Comparison of ENCODE assay signal across 25 cellular contexts in the genomic region with DNA sequence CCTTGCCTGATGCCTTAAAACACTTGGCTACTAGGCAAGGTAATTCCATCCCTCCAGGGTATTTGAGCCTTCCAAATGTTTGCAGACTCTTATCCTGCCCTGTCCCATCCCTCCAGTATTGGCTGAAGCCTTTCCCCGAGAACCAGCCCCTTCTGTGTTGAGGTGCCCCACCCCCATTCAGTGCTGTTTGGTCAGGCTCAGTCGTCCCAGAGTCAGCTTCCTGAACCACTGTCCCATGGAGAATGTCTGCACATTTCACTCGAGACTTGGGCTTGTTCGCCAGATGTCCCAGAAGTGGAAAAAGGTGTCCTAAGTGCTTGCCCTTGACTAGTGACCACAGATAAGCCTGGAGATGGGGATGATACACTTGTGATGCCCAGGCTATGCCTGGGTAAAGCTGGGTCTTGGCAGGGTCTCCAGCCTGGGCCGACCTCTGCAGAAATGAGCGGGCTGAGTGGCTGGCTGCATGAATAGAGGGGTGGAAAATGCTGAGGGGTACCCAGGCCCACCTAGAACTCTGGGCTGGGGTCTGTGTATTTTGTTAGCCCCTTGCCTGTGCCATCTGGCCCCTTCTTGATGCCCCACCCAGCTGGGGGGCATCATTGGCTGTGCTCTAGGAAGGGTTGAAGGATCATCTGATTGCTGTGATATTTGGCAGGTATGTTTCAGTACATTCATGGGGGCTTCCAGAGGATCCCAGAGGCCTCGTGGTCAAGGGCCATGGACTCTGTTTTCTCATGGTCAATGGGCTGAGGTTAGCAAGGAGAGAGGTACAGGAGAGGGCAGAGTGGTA.
DNase-seq lines count a peak whose midpoint lies in the region; ATAC-seq and TF ChIP-seq lines count a peak whose summit lies in the region.
"Had no signal": no experiment of that assay in that cellular context is flagged by ENCODE, and none has a peak within 500 bp of the region (broad histone marks: within the 10 kb centered on the region; RNA-seq: fewer than 3 reads in every experiment).

No MANE protein-coding gene starts in this region.

- ATAC-seq in IMR-90 (ENCODE audit: low read depth) = no peak
- ATAC-seq in sciatic nerve = no peak
- ATAC-seq: activated CD8-positive, alpha-beta T cell treated with anti-CD3 and anti-CD28 coated beads, Interleukin-2, amount 10 ng/mL, durations not matched to agents 7 days and 5 days; activated T-cell treated with anti-CD3 and anti-CD28 coated beads, Interleukin-2, amount 50 U/mL, for 4 hours; foreskin keratinocyte; heart left ventricle had no signal

- H2BK120ac ChIP-seq in IMR-90 (ENCODE audit: low read depth, low read length) = no peak overlapping the region

- no peak for TF ChIP-seq RAD21 in IMR-90 (IDR thresholded peaks at IDR 0.05; ENCODE audit: low read length)

- no peak overlapping the region for H4K8ac ChIP-seq in IMR-90 (ENCODE audit: low read depth in 2 of 2, low read length in 2 of 2)

- no TSS peak for BruUV-seq in IMR-90 (replicated peaks; lab: Mats Ljungman, UMichigan)

- dilution Hi-C loops in IMR-90 (cut with HindIII; ENCODE audit: low sequenced_read_pairs, unreplicated experiment) = no loop called here

- no peaks in the 10 kb centered on the region for H3K36me3 ChIP-seq in IMR-90 (ENCODE audit: control insufficient read depth, insufficient read depth, low read length)
- H3K36me3 ChIP-seq in esophagus muscularis mucosa = no peaks in the 10 kb centered on the region
- no peaks in the 10 kb centered on the region for H3K36me3 ChIP-seq in thyroid gland
- H3K36me3 ChIP-seq: heart left ventricle, SJCRH30, thoracic aorta had no signal

- peaks cover 5% of the 10 kb centered on the region; the same call in 1 of the 2 replicates for H3K27me3 ChIP-seq in IMR-90 (ENCODE audit: control insufficient read depth, insufficient read depth, low read length)
- no peaks in the 10 kb centered on the region for H3K27me3 ChIP-seq in esophagus muscularis mucosa
- no peaks in the 10 kb centered on the region for H3K27me3 ChIP-seq in thyroid gland
- H3K27me3 ChIP-seq: heart left ventricle, SJCRH30 had no signal

- no peak overlapping the region for H3K23ac ChIP-seq in IMR-90 (ENCODE audit: low read depth, low read length)

- H3K9me3 ChIP-seq in IMR-90 (ENCODE audit: control insufficient read depth, insufficient read depth, low read length) = no peaks in the 10 kb centered on the region
- H3K9me3 ChIP-seq in esophagus muscularis mucosa = no peaks in the 10 kb centered on the region
- no peaks in the 10 kb centered on the region for H3K9me3 ChIP-seq in thyroid gland
- H3K9me3 ChIP-seq: Caco-2, heart left ventricle, SJCRH30, thoracic aorta had no signal

- peak overlapping the region; percentile 62; the same call in 1 of the 2 replicates for H2AK5ac ChIP-seq in IMR-90 (ENCODE audit: low read depth, low read length)

- DNase-seq in 8988T (peak; percentile 3), IMR-90 (no peak), esophagus muscularis mucosa (ENCODE audit: extremely low spot score) (peak; percentile 74), posterior vena cava (ENCODE audit: low spot score) (peak; percentile 46), NAMALWA (ENCODE audit: low spot score) (no peak), sciatic nerve (ENCODE audit: low spot score) (no peak), thyroid gland (no peak)
- DNase-seq: activated CD8-positive, alpha-beta T cell treated with anti-CD3 and anti-CD28 coated beads, Interleukin-2, amount 10 ng/mL, durations not matched to agents 7 days and 5 days; activated naive CD4-positive, alpha-beta T cell treated with Interleukin-2 at 50 U/mL for 16 hours; activated T-cell treated with anti-CD3 and anti-CD28 coated beads, Interleukin-2, amount 50 U/mL, for 4 hours; C1 segment of cervical spinal cord; cerebellar nuclear complex; DMS79; effector CD8-positive, alpha-beta T cell; erythroblast; foreskin keratinocyte; GDM1; NCI-H1092 treated with DMSO at 0.1 percent for 48 hours; NCI-H1930; stimulated activated CD4-positive, alpha-beta T cell treated with anti-CD3 and anti-CD28 coated beads, Interleukin-15, amount 100 ng/mL, for 24 hours; stimulated activated naive CD4-positive, alpha-beta T cell treated with Interleukin-2 at 50 U/mL for 16 hours had no signal

- intact Hi-C loops in IMR-90 (cut with micrococcal nuclease) = no loop called here
- intact Hi-C loops in esophagus muscularis mucosa (cut with DNase I) = no loop called here
- intact Hi-C loops in posterior vena cava (cut with DNase I) = no loop called here
- intact Hi-C loops in sciatic nerve (cut with DNase I) = no loop called here
- intact Hi-C loops in thyroid gland (cut with DNase I) = no loop called here

- H3K27ac ChIP-seq in IMR-90 (ENCODE audit: insufficient read depth, low read length) (no peak overlapping the region), esophagus muscularis mucosa (replicated peaks in 1 of 4) (no peak overlapping the region), thyroid gland (no peak overlapping the region)
- H3K27ac ChIP-seq: foreskin keratinocyte, heart left ventricle, SJCRH30, thoracic aorta had no signal

- in situ Hi-C loops in IMR-90 (cut with MboI; ENCODE audit: low sequenced_read_pairs) = no loop called here

- H3K9ac ChIP-seq in IMR-90 (ENCODE audit: low read depth, low read length) = no peak overlapping the region

- H3K4me2 ChIP-seq in IMR-90 (ENCODE audit: low read depth, low read length) = no peak overlapping the region

- no peak overlapping the region for H3K4ac ChIP-seq in IMR-90 (ENCODE audit: low read depth, low read length)

- no peaks in the 10 kb centered on the region for H4K20me1 ChIP-seq in IMR-90 (ENCODE audit: insufficient read depth, low read length)

- H3K4me1 ChIP-seq in IMR-90 (ENCODE audit: control insufficient read depth, insufficient read depth, low read length) (peaks cover 3% of the 10 kb centered on the region), esophagus muscularis mucosa (peaks cover 0 to 3% (median 2%) of the 10 kb centered on the region in 4 donors), thyroid gland (no peaks in the 10 kb centered on the region)
- H3K4me1 ChIP-seq: Caco-2, foreskin keratinocyte had no signal

- CTCF ChIA-PET in IMR-90 (lab: Yijun Ruan, JAX) = interaction anchor here (0.6 kb wide), 1 partner anchor 186 kb away, joined by 3 read pairs; no protein-coding TSS in a partner anchor

- H3K18ac ChIP-seq in IMR-90 (ENCODE audit: low read depth, low read length) = no peak overlapping the region

- TF ChIP-seq CTCF in IMR-90 (conservative IDR thresholded peaks at IDR 0.05; ENCODE audit: low read depth, low read length) = no peak
- no peak for TF ChIP-seq CTCF in esophagus muscularis mucosa (IDR thresholded peaks at IDR 0.05)
- TF ChIP-seq CTCF in thyroid gland (IDR thresholded peaks at IDR 0.05) = no peak

- POLR2A ChIA-PET in IMR-90 (lab: Charles Lee; ENCODE audit: unreplicated experiment) = no interaction called here

- H3K4me3 ChIP-seq in IMR-90 (ENCODE audit: insufficient read depth, low read depth, low read length) (no peak overlapping the region), esophagus muscularis mucosa (no peak overlapping the region), thyroid gland (replicated peaks in 1 of 3) (no peak overlapping the region)
- H3K4me3 ChIP-seq: heart left ventricle, SJCRH30, thoracic aorta had no signal

- H2AFZ ChIP-seq in IMR-90 (replicated peaks; ENCODE audit: low read length, poor library complexity) = no peak overlapping the region

- TF ChIP-seq EP300 in esophagus muscularis mucosa (IDR thresholded peaks at IDR 0.05) = no peak

- H3K9me1 ChIP-seq in IMR-90 (ENCODE audit: insufficient read depth, low read length) = peaks cover 7% of the 10 kb centered on the region; the same call in 1 of the 2 replicates

- H2BK20ac ChIP-seq in IMR-90 (ENCODE audit: low read depth, low read length) = no peak overlapping the region; the same call in 1 of the 2 replicates

- peak overlapping the region; percentile 64; the same call in 1 of the 3 replicates for H2BK15ac ChIP-seq in IMR-90 (ENCODE audit: low read depth, low read length)

- no peak overlapping the region for H3K14ac ChIP-seq in IMR-90 (replicated peaks; ENCODE audit: low read depth, low read length)

- peaks cover 0 to 4% of the 10 kb centered on the region in 2 experiments; a peak in 1 of 4 replicates for H3K79me1 ChIP-seq in IMR-90 (ENCODE audit: low read depth in 1 of 2, low read length in 2 of 2)

- no peak overlapping the region for H3K56ac ChIP-seq in IMR-90 (ENCODE audit: extremely low read depth, insufficient read depth, low read length)

- WGBS in IMR-90 (ENCODE audit: extremely low coverage in 2 of 2, insufficient read length in 1 of 2), 2 experiments = 87% methylated on average over 5 of the region's 7 CpGs; no CpG with 5 or more reads in 1 of the 2 experiments
- 87% methylated on average over 6 of the region's 7 CpGs for WGBS in esophagus muscularis mucosa
- 77 to 82% methylated on average over 7 of the region's 7 CpGs for WGBS in thyroid gland, 2 donors

- TF ChIP-seq POLR2A in IMR-90 (IDR thresholded peaks at IDR 0.05; ENCODE audit: low read depth, low read length) (no peak), esophagus muscularis mucosa (IDR thresholded peaks at IDR 0.05; ENCODE audit: low read depth) (no peak), thyroid gland (IDR thresholded peaks at IDR 0.05) (no peak)

- H2AK9ac ChIP-seq in IMR-90 (replicated peaks; ENCODE audit: low read depth, low read length, poor library complexity) = no peak overlapping the region

- H4K5ac ChIP-seq in IMR-90 (ENCODE audit: low read depth, low read length) = no peak overlapping the region

- no peak overlapping the region for H4K91ac ChIP-seq in IMR-90 (ENCODE audit: insufficient read depth, low read depth, low read length)

- no peak overlapping the region for H2BK5ac ChIP-seq in IMR-90 (ENCODE audit: low read depth, low read length, poor library complexity, severe bottlenecking)

TF ChIP-seq in IMR-90, 13 proteins besides CTCF, POLR2A, EP300 and RAD21 (continues in another document):
- TF ChIP-seq CHD1 (IDR thresholded peaks at IDR 0.05; ENCODE audit: low read depth, low read length) (no peak), RFX5 (IDR thresholded peaks at IDR 0.05; ENCODE audit: low read depth, low read length) (no peak), BHLHE40 (IDR thresholded peaks at IDR 0.05; ENCODE audit: low read depth, low read length) (no peak), RCOR1 (IDR thresholded peaks at IDR 0.05; ENCODE audit: insufficient replicate concordance, low read length) (no peak), FOS (IDR thresholded peaks at IDR 0.05; ENCODE audit: low read depth, low read length) (no peak), CEBPB (IDR thresholded peaks at IDR 0.05; ENCODE audit: low read depth, low read length) (no peak), MAZ (IDR thresholded peaks at IDR 0.05; ENCODE audit: borderline replicate concordance, low read depth, low read length) (no peak)

Comparison
In these comparisons a context has a peak if more than half of its experiments do, and no peak if none do; other contexts are left out.
1. DNase-seq: peak in 8988T (single experiment), esophagus muscularis mucosa (single experiment) and posterior vena cava (single experiment); none in IMR-90 (single experiment), NAMALWA (single experiment), sciatic nerve (single experiment) and thyroid gland (0 of 2).